In genomic region chr17:30920282-30920681, GRCh38 we compare ENCODE assay signal across 14 cellular contexts. TPM values are rescaled to one million over a fixed set of nuclear protein-coding genes. Genes with fewer than 3 reads are reported as not detected.
DNase-seq lines count a peak whose midpoint lies in the region; TF ChIP-seq lines count a peak whose summit lies in the region.
"Had no signal": no experiment of that assay in that cellular context is flagged by ENCODE, and none has a peak within 500 bp of the region (broad histone marks: within the 10 kb centered on the region; RNA-seq: fewer than 3 reads in every experiment).

No MANE protein-coding gene starts in this region.

- peaks cover 10% of the 10 kb centered on the region for H3K4me1 Mint-ChIP-seq in progenitor cell of endocrine pancreas (ENCODE audit: low read depth)

- H3K36me3 ChIP-seq in H7 (replicated peaks; ENCODE audit: control insufficient read depth, insufficient read depth, low read length) (no peaks in the 10 kb centered on the region), hepatocyte (replicated peaks; ENCODE audit: insufficient read depth, low read depth) (no peaks in the 10 kb centered on the region)
- H3K36me3 ChIP-seq: SJCRH30 had no signal

- TF ChIP-seq CTCF in fibroblast of villous mesenchyme (IDR thresholded peaks at IDR 0.05; ENCODE audit: insufficient read depth, low read depth, low read length) (no peak), progenitor cell of endocrine pancreas (IDR thresholded peaks at IDR 0.05; ENCODE audit: unreplicated experiment) (peak; percentile 32), hepatocyte (IDR thresholded peaks at IDR 0.05; ENCODE audit: poor library complexity) (no peak)

- H3K4me1 ChIP-seq in hepatocyte (ENCODE audit: insufficient read depth) = peaks cover 6% of the 10 kb centered on the region
- H3K4me1 ChIP-seq: SJCRH30 had no signal

- peak overlapping the region; percentile 6 for H3K27ac Mint-ChIP-seq in progenitor cell of endocrine pancreas
- H3K27ac Mint-ChIP-seq: CD8-positive, alpha-beta memory T cell had no signal

- H3K9me3 ChIP-seq in hepatocyte (ENCODE audit: low read depth) = no peaks in the 10 kb centered on the region
- H3K9me3 ChIP-seq: SJCRH30 had no signal

- H3K27me3 Mint-ChIP-seq in progenitor cell of endocrine pancreas = peaks cover 58% of the 10 kb centered on the region

- H3K9me2 ChIP-seq in hepatocyte (replicated peaks; ENCODE audit: insufficient read depth) = no peaks in the 10 kb centered on the region

- H3K36me3 Mint-ChIP-seq in progenitor cell of endocrine pancreas (ENCODE audit: insufficient read depth) = no peaks in the 10 kb centered on the region
- H3K36me3 Mint-ChIP-seq: CD8-positive, alpha-beta memory T cell had no signal

- H3K27ac ChIP-seq in hepatocyte = no peak overlapping the region
- H3K27ac ChIP-seq: SJCRH30 had no signal

- DNase-seq in H7 (peak; percentile 80), RPMI7951 (ENCODE audit: low read depth) (peak; percentile 26), fibroblast of villous mesenchyme (ENCODE audit: low read depth) (peak; percentile 48), progenitor cell of endocrine pancreas (ENCODE audit: low spot score, unreplicated experiment) (no peak), HT-29 (ENCODE audit: low spot score) (no peak), GDM1 (lab: John Stamatoyannopoulos, UW) (no peak), hepatocyte (ENCODE audit: low spot score) (no peak), HK-2 (ENCODE audit: unreplicated experiment) (no peak)
- DNase-seq: activated CD8-positive, alpha-beta memory T cell treated with anti-CD3 and anti-CD28 coated beads for 24 hours; CD8-positive, alpha-beta memory T cell; head of caudate nucleus; NCI-H2107; SJCRH30 had no signal

- no peak overlapping the region for H3K4me3 Mint-ChIP-seq in progenitor cell of endocrine pancreas (ENCODE audit: low read depth)

- H3K9me3 Mint-ChIP-seq in progenitor cell of endocrine pancreas (ENCODE audit: low read depth) = no peaks in the 10 kb centered on the region
- H3K9me3 Mint-ChIP-seq: CD8-positive, alpha-beta memory T cell had no signal

- H3K4me2 ChIP-seq in hepatocyte = no peak overlapping the region

- H3K27me3 ChIP-seq in H7 (ENCODE audit: control insufficient read depth, insufficient read depth, low read length) (peaks cover 41% of the 10 kb centered on the region), hepatocyte (peaks cover 57% of the 10 kb centered on the region)
- H3K27me3 ChIP-seq: SJCRH30 had no signal

- no peak overlapping the region for H3K4me3 ChIP-seq in H7 (ENCODE audit: insufficient read depth, low read depth, low read length)
- no peak overlapping the region for H3K4me3 ChIP-seq in fibroblast of villous mesenchyme (ENCODE audit: low read depth, low read length)
- H3K4me3 ChIP-seq in hepatocyte = no peak overlapping the region
- H3K4me3 ChIP-seq: lung, SJCRH30 had no signal

- WGBS in hepatocyte (ENCODE audit: low lambda C conversion rate, missing lambda C conversion rate) = 70% methylated on average over 4 of the region's 4 CpGs

- H4K20me1 ChIP-seq in hepatocyte (ENCODE audit: insufficient read depth, poor library complexity, severe bottlenecking) = no peaks in the 10 kb centered on the region

- no peaks in the 10 kb centered on the region for H3K79me2 ChIP-seq in hepatocyte

- no peak overlapping the region for H2AFZ ChIP-seq in hepatocyte

RNA-seq across cellular contexts. Expression of gene ADAP2, which starts 1.5 kb away (rescaled TPM):
- 0.96 and 1.3 TPM in 2 replicates for total RNA-seq in H7 (2014; rRNA removed; shearing (Covaris generic))
- total RNA-seq in RPMI7951 (2014; rRNA removed; shearing (Covaris generic)) = 0.20 TPM in 1 of 2 replicates, not detected in the other
- total RNA-seq in fibroblast of villous mesenchyme = 3.0 and 4.2 TPM in 2 replicates
- 1.2 and 2.3 TPM in 2 replicates for total RNA-seq in progenitor cell of endocrine pancreas
- total RNA-seq in HT-29 (2014; rRNA removed; shearing (Covaris generic)) = 0.08 TPM in 1 of 2 replicates, not detected in the other
- total RNA-seq in hepatocyte = 1.2 and 1.5 TPM in 2 replicates
- polyA plus RNA-seq in hepatocyte = 0.61 and 0.70 TPM in 2 replicates
- total RNA-seq: SJCRH30 had no signal
- polyA plus RNA-seq: CD8-positive, alpha-beta memory T cell had no signal

RNA-seq across cellular contexts. Expression of gene TEFM, which starts 14.2 kb away (rescaled TPM):
- total RNA-seq in H7 (2014; rRNA removed; shearing (Covaris generic)) = 11.9 and 16.3 TPM in 2 replicates
- total RNA-seq in RPMI7951 (2014; rRNA removed; shearing (Covaris generic)) = 17.2 and 19.2 TPM in 2 replicates
- total RNA-seq in fibroblast of villous mesenchyme = 9.7 and 12.5 TPM in 2 replicates
- 17.3 and 17.7 TPM in 2 replicates for total RNA-seq in progenitor cell of endocrine pancreas
- 7.3 and 7.5 TPM in 2 replicates for total RNA-seq in HT-29 (2014; rRNA removed; shearing (Covaris generic))
- total RNA-seq in hepatocyte = 18.3 and 19.2 TPM in 2 replicates
- polyA plus RNA-seq in hepatocyte = 14.2 and 21.3 TPM in 2 replicates

RNA-seq across cellular contexts. Expression of gene RNF135, which starts 50.6 kb away (rescaled TPM):
- 9.8 and 14.9 TPM in 2 replicates for total RNA-seq in H7 (2014; rRNA removed; shearing (Covaris generic))
- total RNA-seq in RPMI7951 (2014; rRNA removed; shearing (Covaris generic)) = 8.4 and 10.4 TPM in 2 replicates
- total RNA-seq in fibroblast of villous mesenchyme (8.4 and 8.6 TPM in 2 replicates), progenitor cell of endocrine pancreas (5.6 and 6.9 TPM in 2 replicates), hepatocyte (7.6 and 8.9 TPM in 2 replicates)
- total RNA-seq in HT-29 (2014; rRNA removed; shearing (Covaris generic)) = 4.8 and 4.9 TPM in 2 replicates
- polyA plus RNA-seq in hepatocyte = 10.1 and 16.7 TPM in 2 replicates

Comparison
In these comparisons a context has a peak if more than half of its experiments do, and no peak if none do; other contexts are left out.
1. DNase-seq: peak in H7 (single experiment), RPMI7951 (single experiment) and fibroblast of villous mesenchyme (single experiment); none in progenitor cell of endocrine pancreas (single experiment), HT-29 (single experiment), GDM1 (single experiment), hepatocyte (single experiment) and HK-2 (single experiment).